1 cellular context compared by ENCODE assay signal in genomic region chr11:60767388-60767811, GRCh38.
TF ChIP-seq lines count a peak whose summit lies in the region.

No MANE protein-coding gene starts in this region.

TF ChIP-seq in HepG2, 621 proteins besides CTCF, POLR2A, EP300 and RAD21:
- peak; percentile 87 for TF ChIP-seq ZBTB33 (CRISPR knock-in tag; IDR thresholded peaks at IDR 0.05)
- TF ChIP-seq ZNF614 (CRISPR knock-in tag; IDR thresholded peaks at IDR 0.05; ENCODE audit: borderline replicate concordance), result no peak
- TF ChIP-seq SP1 (IDR thresholded peaks at IDR 0.05), result no peak
- TF ChIP-seq SP1 (CRISPR knock-in tag; IDR thresholded peaks at IDR 0.05), result 0 out of 2 replicates have a peak, but pooled peaks have one; percentile 21
- no peak for TF ChIP-seq USF2 (IDR thresholded peaks at IDR 0.05; ENCODE audit: low read depth, low read length)
- no peak for TF ChIP-seq USF2 (CRISPR knock-in tag; IDR thresholded peaks at IDR 0.05; ENCODE audit: borderline replicate concordance)
